In genomic region chr15:48865387-48866079, GRCh38 we compare ENCODE assay signal across 1 cellular context.
TF ChIP-seq lines count a peak whose summit lies in the region.

No MANE protein-coding gene starts in this region.

TF ChIP-seq in GM23338, 12 proteins besides CTCF, POLR2A, EP300 and RAD21 (continued from another document):
- TF ChIP-seq NANOG (IDR thresholded peaks at IDR 0.05; ENCODE audit: borderline replicate concordance) (no peak), ZNF114 (CRISPR knock-in tag; IDR thresholded peaks at IDR 0.05) (no peak), JUNB (IDR thresholded peaks at IDR 0.05; ENCODE audit: unreplicated experiment) (no peak), REST (IDR thresholded peaks at IDR 0.05; ENCODE audit: unreplicated experiment) (no peak)
